8 cellular contexts compared by ENCODE assay signal in the genomic region with DNA sequence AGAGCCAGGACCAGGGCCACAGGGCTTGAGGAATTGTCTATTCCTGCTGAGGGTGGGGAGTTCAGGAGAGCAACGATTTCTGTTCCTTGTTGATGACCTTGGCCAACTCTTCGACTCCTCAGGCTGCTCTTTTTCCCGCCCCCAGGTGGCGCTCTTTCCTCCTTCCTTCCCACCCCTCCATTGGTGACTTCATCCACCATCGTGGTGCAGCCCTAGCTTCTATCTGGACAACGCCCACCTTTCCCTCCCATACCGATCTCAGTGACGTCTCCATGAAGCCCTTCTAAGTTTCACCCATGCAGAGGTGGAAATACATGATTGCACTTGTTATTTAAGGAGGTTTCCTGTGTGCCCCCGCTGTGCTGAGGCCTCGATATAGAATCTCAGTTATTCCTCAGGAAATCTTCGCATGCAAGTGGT. TPM values are rescaled to one million over a fixed set of nuclear protein-coding genes. Genes with fewer than 3 reads are reported as not detected.
DNase-seq lines count a peak whose midpoint lies in the region; ATAC-seq, FAIRE-seq and TF ChIP-seq lines count a peak whose summit lies in the region.

No MANE protein-coding gene starts in this region.

- no peaks in the 10 kb centered on the region for H3K9me3 ChIP-seq in K562 (replicated peaks; ENCODE audit: control insufficient read depth, insufficient read depth, low read depth, low read length)
- no peaks in the 10 kb centered on the region for H3K9me3 ChIP-seq in upper lobe of right lung

- peak overlapping the region; percentile 58 for H3K27ac Mint-ChIP-seq in memory B cell

- no peak overlapping the region for H2AFZ ChIP-seq in K562 (ENCODE audit: low read depth, low read length)

- CTCF ChIA-PET in K562 (lab: Yijun Ruan, JAX; ENCODE audit: low intra/inter-chr PET ratio) = interaction anchor here (0.6 to 1.7 kb wide), 3 partner anchors 89 to 184 kb away, joined by 3 to 11 read pairs (median 3); no protein-coding TSS in a partner anchor

- no peaks in the 10 kb centered on the region for H3K27me3 Mint-ChIP-seq in memory B cell

- no peak overlapping the region for H3K9ac ChIP-seq in K562 (ENCODE audit: insufficient read depth in 1 of 2, low read depth in 2 of 2, low read length in 2 of 2)

- no peaks in the 10 kb centered on the region for H3K9me1 ChIP-seq in K562 (ENCODE audit: control insufficient read depth, insufficient read depth, low read length)

- no peak for TF ChIP-seq POLR2A in K562 (conservative IDR thresholded peaks at IDR 0.05)

- H3K4me3 ChIP-seq in K562 = no peak overlapping the region
- no peak overlapping the region for H3K4me3 ChIP-seq in upper lobe of right lung

- no peaks in the 10 kb centered on the region for H3K79me2 ChIP-seq in K562 (ENCODE audit: control insufficient read depth, insufficient read depth, low read length)

- intact Hi-C loops in K562 (cut with micrococcal nuclease) (loop anchor here (2.0 to 10.0 kb wide), 2 partner anchors 89 to 201 kb away; no protein-coding TSS in a partner anchor), upper lobe of right lung (cut with DNase I) (no loop called here)

- H3K9me3 Mint-ChIP-seq in memory B cell = peaks cover 4% of the 10 kb centered on the region

- 21% methylated on average over 10 of the region's 11 CpGs for WGBS in K562 (ENCODE audit: insufficient coverage, low coverage, missing lambda C conversion rate)

- H3K4me1 Mint-ChIP-seq in memory B cell = peaks cover 43% of the 10 kb centered on the region

- 0 out of 2 replicates have a peak, but pooled peaks have one; percentile 11 for TF ChIP-seq EP300 in K562 (IDR thresholded peaks at IDR 0.05; ENCODE audit: low read length)

- H3K4me3 Mint-ChIP-seq in memory B cell = peak overlapping the region; percentile 35

- DNase-seq in GM18507 (ENCODE audit: extremely low spot score, insufficient read length, low read depth) (no peak), T-helper 1 cell (peak in 4 of 5 donors; percentile 40 to 70 (median 44)), K562 (ENCODE audit: extremely low read depth in 1 of 4, low spot score in 3 of 4) (peak; percentile 70 to 86 (median 82)), memory B cell (ENCODE audit: low spot score in 2 of 2) (peak; percentile 47 to 65), upper lobe of right lung (no peak), NCI-H345 (lab: John Stamatoyannopoulos, UW) (no peak), omental fat pad (ENCODE audit: low spot score) (no peak)

- TF ChIP-seq CTCF in K562 (IDR thresholded peaks at IDR 0.05 in 2 of 3, conservative IDR thresholded peaks at IDR 0.05 in 1 of 3; ENCODE audit: insufficient read depth in 2 of 3, low read depth in 1 of 3, low read length in 3 of 3) (peak; percentile 72 to 79 (median 76)), upper lobe of right lung (IDR thresholded peaks at IDR 0.05) (peak; percentile 50), omental fat pad (IDR thresholded peaks at IDR 0.05) (no peak)

- peak; percentile 84 for FAIRE-seq in GM18507 (lab: Jason Lieb, UNC)
- peak; percentile 85 for FAIRE-seq in K562 (lab: Jason Lieb, UNC)

- peaks cover under 1% of the 10 kb centered on the region for H3K36me3 Mint-ChIP-seq in memory B cell

- BruUV-seq in K562 (replicated peaks; lab: Mats Ljungman, UMichigan) = no TSS peak

- in situ Hi-C loops in K562 (cut with MboI) = no loop called here

- H3K27ac ChIP-seq in K562 (ENCODE audit: extremely low read depth, low read depth, low read length) (no peak overlapping the region), upper lobe of right lung (no peak overlapping the region)

- H3K4me2 ChIP-seq in K562 (ENCODE audit: insufficient read depth, low read length) = no peak overlapping the region

- peak in 1 of 2 experiments; percentile 56; a peak in 3 of 4 replicates for TF ChIP-seq RAD21 in K562 (CRISPR knock-in tag; conservative IDR thresholded peaks at IDR 0.05 in 1 of 2, IDR thresholded peaks at IDR 0.05 in 1 of 2)

- no peaks in the 10 kb centered on the region for H3K36me3 ChIP-seq in K562 (ENCODE audit: control insufficient read depth, insufficient read depth, low read length)
- no peaks in the 10 kb centered on the region for H3K36me3 ChIP-seq in upper lobe of right lung

- POLR2A ChIA-PET in K562 (lab: Yijun Ruan, JAX) = interaction anchor here (0.6 to 1.0 kb wide), 2 partner anchors 12 to 16 kb away, joined by 3 to 6 read pairs; no protein-coding TSS in a partner anchor

- H3K27me3 ChIP-seq in K562 (ENCODE audit: control insufficient read depth in 2 of 2, insufficient read depth in 2 of 2, low read length in 2 of 2) = peaks cover 0 to 31% of the 10 kb centered on the region in 2 experiments; a peak in 2 of 5 replicates
- no peaks in the 10 kb centered on the region for H3K27me3 ChIP-seq in upper lobe of right lung

- no peaks in the 10 kb centered on the region for H4K20me1 ChIP-seq in K562 (replicated peaks; ENCODE audit: control insufficient read depth, insufficient read depth, low read length)

- no peaks in the 10 kb centered on the region for H3K4me1 ChIP-seq in K562 (replicated peaks in 1 of 2; ENCODE audit: control insufficient read depth in 2 of 2, insufficient read depth in 2 of 2, low read length in 2 of 2)
- peaks cover 3% of the 10 kb centered on the region for H3K4me1 ChIP-seq in upper lobe of right lung

- ATAC-seq in HG03432 (IDR thresholded peaks at IDR 0.05; ENCODE audit: unreplicated experiment) (peak; percentile 46), K562 (peak; percentile 99), memory B cell (ENCODE audit: low read depth) (peak; percentile 38), upper lobe of right lung (peak; percentile 81), omental fat pad (ENCODE audit: low FRiP score) (no peak)

TF ChIP-seq in K562, 482 proteins besides CTCF, POLR2A, EP300 and RAD21 (continues in another document):
- no peak for TF ChIP-seq ZNF124 (CRISPR knock-in tag; IDR thresholded peaks at IDR 0.05)
- TF ChIP-seq ZFP36 (IDR thresholded peaks at IDR 0.05; ENCODE audit: low read depth, low read length, partially characterized antibody) = peak; percentile 19
- TF ChIP-seq ATF1 (CRISPR knock-in tag; IDR thresholded peaks at IDR 0.05) = no peak
- TF ChIP-seq ATF1 (tag; IDR thresholded peaks at IDR 0.05) = peak; percentile 21
- peak in 1 of 2 experiments; percentile 43; a peak in 1 of 4 replicates for TF ChIP-seq RCOR1 (IDR thresholded peaks at IDR 0.05; ENCODE audit: borderline replicate concordance in 1 of 2, low read depth in 2 of 2, low read length in 2 of 2)
- TF ChIP-seq JUNB (CRISPR knock-in tag; conservative IDR thresholded peaks at IDR 0.05) = no peak
- peak; percentile 64 for TF ChIP-seq JUND (IDR thresholded peaks at IDR 0.05; ENCODE audit: borderline replicate concordance, low read depth, low read length)
- peak; percentile 51; the same call in 1 of the 3 replicates for TF ChIP-seq JUND (tag; IDR thresholded peaks at IDR 0.05; ENCODE audit: borderline replicate concordance, low read depth, low read length)
- TF ChIP-seq, protein P1, sequence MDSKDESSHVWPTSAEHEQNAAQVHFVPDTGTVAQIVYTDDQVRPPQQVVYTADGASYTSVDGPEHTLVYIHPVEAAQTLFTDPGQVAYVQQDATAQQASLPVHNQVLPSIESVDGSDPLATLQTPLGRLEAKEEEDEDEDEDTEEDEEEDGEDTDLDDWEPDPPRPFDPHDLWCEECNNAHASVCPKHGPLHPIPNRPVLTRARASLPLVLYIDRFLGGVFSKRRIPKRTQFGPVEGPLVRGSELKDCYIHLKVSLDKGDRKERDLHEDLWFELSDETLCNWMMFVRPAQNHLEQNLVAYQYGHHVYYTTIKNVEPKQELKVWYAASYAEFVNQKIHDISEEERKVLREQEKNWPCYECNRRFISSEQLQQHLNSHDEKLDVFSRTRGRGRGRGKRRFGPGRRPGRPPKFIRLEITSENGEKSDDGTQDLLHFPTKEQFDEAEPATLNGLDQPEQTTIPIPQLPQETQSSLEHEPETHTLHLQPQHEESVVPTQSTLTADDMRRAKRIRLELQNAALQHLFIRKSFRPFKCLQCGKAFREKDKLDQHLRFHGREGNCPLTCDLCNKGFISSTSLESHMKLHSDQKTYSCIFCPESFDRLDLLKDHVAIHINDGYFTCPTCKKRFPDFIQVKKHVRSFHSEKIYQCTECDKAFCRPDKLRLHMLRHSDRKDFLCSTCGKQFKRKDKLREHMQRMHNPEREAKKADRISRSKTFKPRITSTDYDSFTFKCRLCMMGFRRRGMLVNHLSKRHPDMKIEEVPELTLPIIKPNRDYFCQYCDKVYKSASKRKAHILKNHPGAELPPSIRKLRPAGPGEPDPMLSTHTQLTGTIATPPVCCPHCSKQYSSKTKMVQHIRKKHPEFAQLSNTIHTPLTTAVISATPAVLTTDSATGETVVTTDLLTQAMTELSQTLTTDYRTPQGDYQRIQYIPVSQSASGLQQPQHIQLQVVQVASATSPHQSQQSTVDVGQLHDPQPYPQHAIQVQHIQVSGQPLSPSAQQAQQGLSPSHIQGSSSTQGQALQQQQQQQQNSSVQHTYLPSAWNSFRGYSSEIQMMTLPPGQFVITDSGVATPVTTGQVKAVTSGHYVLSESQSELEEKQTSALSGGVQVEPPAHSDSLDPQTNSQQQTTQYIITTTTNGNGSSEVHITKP (IDR thresholded peaks at IDR 0.05; ENCODE audit: partially characterized antibody) = peak; percentile 37
- 0 out of 4 replicates have a peak, but pooled peaks of 1 of the 2 experiments have one; percentile 23 for TF ChIP-seq MAZ (CRISPR knock-in tag; conservative IDR thresholded peaks at IDR 0.05 in 1 of 2, IDR thresholded peaks at IDR 0.05 in 1 of 2)

RNA-seq across cellular contexts. Expression of a gene that starts 22.1 kb away (rescaled TPM):
- 18.0 and 32.5 TPM in 2 replicates for total RNA-seq in K562 (2011; cell fraction: chromatin; rRNA removed; ENCODE audit: low replicate concordance)
- 12.6 and 18.2 TPM in 2 replicates for total RNA-seq in K562 (2011; cell fraction: nucleolus; rRNA removed)
- 11.1 and 11.9 TPM in 2 replicates for total RNA-seq in K562 (2011; cell fraction: nucleoplasm; rRNA removed)
- total RNA-seq in K562 (2014; rRNA removed) = 5.7 and 6.4 TPM in 2 replicates
- 2.4 and 3.1 TPM in 2 replicates for total RNA-seq in K562 (2014; rRNA removed; fragmentation: Illumina TruSeq; extraction: Trizol)
- total RNA-seq in K562 (2015; rRNA removed; fragmentation: Illumina TruSeq; extraction: Trizol) = 4.2 and 4.4 TPM in 2 replicates
- total RNA-seq in K562 (2021) = 11.4 and 12.8 TPM in 2 replicates
- polyA plus RNA-seq in K562 (2011; rRNA removed) = 3.0 and 6.2 TPM in 2 replicates
- 2.5 and 11.6 TPM in 2 replicates for polyA plus RNA-seq in K562 (2011; cell fraction: cytosol; rRNA removed)
- polyA plus RNA-seq in K562 (2011; cell fraction: nucleus; rRNA removed) = 7.6 and 26.3 TPM in 2 replicates
- 10.0 and 16.6 TPM in 2 replicates for polyA plus RNA-seq in K562 (2012)
- polyA plus RNA-seq in K562 (2014; fragmentation: Illumina TruSeq; extraction: Trizol) = 7.6 and 8.9 TPM in 2 replicates
- under 1 TPM; 0.07 to 0.15 TPM for polyA plus RNA-seq in K562 (2014; fragmentation: Nextera tagmentation; extraction: Ambion mirVana)
- 8.3 and 10.2 TPM in 2 replicates for polyA plus RNA-seq in K562 (2014; rRNA removed)
- polyA minus RNA-seq in K562 (2011; rRNA and poly(A)+ RNA removed) = 5.5 and 17.0 TPM in 2 replicates
- polyA minus RNA-seq in K562 (2011; cell fraction: cytosol; rRNA and poly(A)+ RNA removed) = 3.8 and 5.0 TPM in 2 replicates
- 3.2 and 9.3 TPM in 2 replicates for polyA minus RNA-seq in K562 (2011; cell fraction: nucleus; rRNA and poly(A)+ RNA removed)
- total RNA-seq in upper lobe of right lung = 5.8 TPM
- 1 to 10 TPM in 2 of 4 donors, under 1 TPM in 2; 0.75 to 1.4 (median 1.0) TPM for total RNA-seq in omental fat pad

Comparison
In these comparisons a context has a peak if more than half of its experiments do, and no peak if none do; other contexts are left out.
1. DNase-seq: peak in T-helper 1 cell (4 of 5), K562 (4 of 4) and memory B cell (2 of 2); none in GM18507 (single experiment), upper lobe of right lung (single experiment), NCI-H345 (single experiment) and omental fat pad (single experiment).
2. CTCF ChIP-seq: peak in K562 (3 of 3) and upper lobe of right lung (single experiment); none in omental fat pad (0 of 3).